Comparison of ENCODE assay signal across 24 cellular contexts in the genomic region with DNA sequence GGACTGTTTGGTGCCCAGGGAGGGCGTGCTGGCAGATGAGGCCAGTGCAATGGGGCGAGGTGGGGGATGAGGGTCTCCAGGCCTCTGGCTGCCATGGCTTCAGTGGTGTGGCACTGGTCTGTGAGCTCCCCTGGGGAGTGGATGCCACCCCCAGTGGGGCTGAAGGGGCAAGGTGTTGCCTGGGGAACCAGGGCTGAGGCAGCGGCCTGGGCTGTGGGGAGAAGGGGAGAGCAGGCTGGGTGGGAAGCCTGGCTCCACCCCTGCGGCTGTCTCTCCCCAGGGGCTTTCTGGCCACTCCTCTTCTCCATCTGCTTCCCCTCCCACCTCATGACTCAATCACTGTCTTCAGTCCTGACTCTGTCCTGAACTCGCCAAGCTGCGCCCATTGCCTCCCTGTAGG.
A peak's percentile ranks its signal among the peaks of the same experiment; 100 is the strongest.
DNase-seq lines count a peak whose midpoint lies in the region; ATAC-seq and TF ChIP-seq lines count a peak whose summit lies in the region.
"Had no signal": no experiment of that assay in that cellular context is flagged by ENCODE, and none has a peak within 500 bp of the region (broad histone marks: within the 10 kb centered on the region; RNA-seq: fewer than 3 reads in every experiment).

No MANE protein-coding gene starts in this region.

- peaks cover 24% of the 10 kb centered on the region for H3K4me1 Mint-ChIP-seq in endothelial cell (ENCODE audit: unreplicated experiment)
- H3K4me1 Mint-ChIP-seq: central memory CD8-positive, alpha-beta T cell; stimulated activated effector memory CD8-positive, alpha-beta T cell treated with anti-CD3 and anti-CD28 coated beads, Interleukin-12 subunit alpha, Interleukin-12 subunit beta, amount 100 ng/mL, for 72 hours had no signal

- peaks cover 25% of the 10 kb centered on the region for H3K4me1 ChIP-seq in mesendoderm (ENCODE audit: control insufficient read depth, low read depth, low read length)
- H3K4me1 ChIP-seq in upper lobe of right lung: no peaks in the 10 kb centered on the region
- H3K4me1 ChIP-seq: gastroesophageal sphincter had no signal

- peak overlapping the region; percentile 12 for H2BK5ac ChIP-seq in mesendoderm (ENCODE audit: low read length)

- no peak overlapping the region for H3K4me3 Mint-ChIP-seq in endothelial cell (ENCODE audit: unreplicated experiment)
- H3K4me3 Mint-ChIP-seq: central memory CD8-positive, alpha-beta T cell; stimulated activated effector memory CD8-positive, alpha-beta T cell treated with anti-CD3 and anti-CD28 coated beads, Interleukin-12 subunit alpha, Interleukin-12 subunit beta, amount 100 ng/mL, for 72 hours; T-cell had no signal

- no peak overlapping the region for H3K4me2 ChIP-seq in mesendoderm (ENCODE audit: low read length)

- ATAC-seq in upper lobe of right lung: no peak
- ATAC-seq: gastroesophageal sphincter; stimulated activated effector memory CD8-positive, alpha-beta T cell treated with anti-CD3 and anti-CD28 coated beads, Interleukin-12 subunit alpha, Interleukin-12 subunit beta, amount 100 ng/mL, for 72 hours had no signal

- no CpG with 5 or more reads among the region's 6 CpGs for WGBS in mesendoderm (ENCODE audit: extremely low coverage, insufficient coverage, low lambda C conversion rate)

- H3K23ac ChIP-seq in mesendoderm (ENCODE audit: low read length): no peak overlapping the region

- intact Hi-C loops in upper lobe of right lung (cut with DNase I): no loop called here

- H3K27ac Mint-ChIP-seq in endothelial cell (ENCODE audit: unreplicated experiment): no peak overlapping the region
- H3K27ac Mint-ChIP-seq: stimulated activated effector memory CD8-positive, alpha-beta T cell treated with anti-CD3 and anti-CD28 coated beads, Interleukin-12 subunit alpha, Interleukin-12 subunit beta, amount 100 ng/mL, for 72 hours; T-cell had no signal

- no peak overlapping the region for H3K9ac ChIP-seq in mesendoderm (ENCODE audit: low read length)

- no peak overlapping the region for H2BK15ac ChIP-seq in mesendoderm (replicated peaks; ENCODE audit: low read depth)

- H3K79me2 ChIP-seq in mesendoderm (ENCODE audit: control insufficient read depth, insufficient read depth, low read length): no peaks in the 10 kb centered on the region

- H2AK5ac ChIP-seq in mesendoderm (ENCODE audit: low read length): peak overlapping the region; percentile 78

- H2BK120ac ChIP-seq in mesendoderm (ENCODE audit: low read depth, low read length): no peak overlapping the region

- H3K36me3 ChIP-seq in mesendoderm (ENCODE audit: control insufficient read depth, insufficient read depth, low read length) (no peaks in the 10 kb centered on the region), upper lobe of right lung (no peaks in the 10 kb centered on the region)
- H3K36me3 ChIP-seq: gastroesophageal sphincter, neutrophil had no signal

- TF ChIP-seq CTCF in upper lobe of right lung (IDR thresholded peaks at IDR 0.05) (no peak), endothelial cell (IDR thresholded peaks at IDR 0.05; ENCODE audit: unreplicated experiment) (no peak)

- H4K8ac ChIP-seq in mesendoderm (ENCODE audit: low read depth, low read length): no peak overlapping the region

- no peak overlapping the region for H3K18ac ChIP-seq in mesendoderm (ENCODE audit: low read length)

- no peak overlapping the region for H3K27ac ChIP-seq in mesendoderm (ENCODE audit: low read depth, low read length)
- H3K27ac ChIP-seq in upper lobe of right lung: no peak overlapping the region
- H3K27ac ChIP-seq: gastroesophageal sphincter, neutrophil had no signal

- DNase-seq in NCI-H1694 (lab: John Stamatoyannopoulos, UW) (peak; percentile 30), NCI-H1694 treated with DMSO at 0.1 percent for 48 hours (lab: John Stamatoyannopoulos, UW) (no peak), NCI-H82 (lab: John Stamatoyannopoulos, UW) (peak; percentile 96), mesendoderm (no peak), upper lobe of right lung (peak; percentile 58), endothelial cell (ENCODE audit: low spot score) (no peak), AG08395 (ENCODE audit: low spot score) (no peak)
- no peak for DNase-seq in activated CD8-positive, alpha-beta memory T cell treated with anti-CD3 and anti-CD28 coated beads for 24 hours
- DNase-seq: 8988T; activated CD4-positive, alpha-beta T cell treated with anti-CD3 and anti-CD28 coated beads, Interleukin-2, amount 50 U/mL, for 48 hours; activated naive CD4-positive, alpha-beta T cell treated with Interleukin-2 at 50 U/mL for 16 hours; C1 segment of cervical spinal cord; erythroblast; HCEC 1CT; MM.1S; NCI-H1930; NCI-H446 treated with DMSO at 0.1 percent for 48 hours; OCI-M1; SHP77 treated with DMSO at 0.1 percent for 48 hours; T-cell had no signal

- no peaks in the 10 kb centered on the region for H3K79me1 ChIP-seq in mesendoderm (ENCODE audit: low read length)

- H3K27me3 Mint-ChIP-seq in endothelial cell (ENCODE audit: unreplicated experiment): peaks cover 11% of the 10 kb centered on the region
- H3K27me3 Mint-ChIP-seq: central memory CD8-positive, alpha-beta T cell had no signal

- H3K27me3 ChIP-seq in mesendoderm (ENCODE audit: insufficient read depth, low read length, poor library complexity) (no peaks in the 10 kb centered on the region), upper lobe of right lung (no peaks in the 10 kb centered on the region)
- H3K27me3 ChIP-seq: gastroesophageal sphincter, neutrophil had no signal

- peak overlapping the region; percentile 2 for H3K56ac ChIP-seq in mesendoderm (ENCODE audit: low read length)

- H3K4me3 ChIP-seq in mesendoderm (ENCODE audit: low read length): no peak overlapping the region
- H3K4me3 ChIP-seq in upper lobe of right lung: no peak overlapping the region
- H3K4me3 ChIP-seq: gastroesophageal sphincter had no signal

- no peaks in the 10 kb centered on the region for H3K9me3 Mint-ChIP-seq in endothelial cell (ENCODE audit: unreplicated experiment)
- H3K9me3 Mint-ChIP-seq: central memory CD8-positive, alpha-beta T cell; stimulated activated effector memory CD8-positive, alpha-beta T cell treated with anti-CD3 and anti-CD28 coated beads, Interleukin-12 subunit alpha, Interleukin-12 subunit beta, amount 100 ng/mL, for 72 hours; T-cell had no signal

- H4K5ac ChIP-seq in mesendoderm (ENCODE audit: low read length): no peak overlapping the region

- H3K36me3 Mint-ChIP-seq in endothelial cell (ENCODE audit: low read depth, unreplicated experiment): peaks cover 4% of the 10 kb centered on the region
- H3K36me3 Mint-ChIP-seq: stimulated activated effector memory CD8-positive, alpha-beta T cell treated with anti-CD3 and anti-CD28 coated beads, Interleukin-12 subunit alpha, Interleukin-12 subunit beta, amount 100 ng/mL, for 72 hours; T-cell had no signal

- H3K9me3 ChIP-seq in upper lobe of right lung: no peaks in the 10 kb centered on the region
- H3K9me3 ChIP-seq: neutrophil had no signal

- H3K4ac ChIP-seq in mesendoderm (ENCODE audit: low read depth, low read length): no peak overlapping the region

Comparison
In these comparisons a context has a peak if more than half of its experiments do, and no peak if none do; other contexts are left out.
1. DNase-seq: peak in NCI-H1694 (single experiment), NCI-H82 (single experiment) and upper lobe of right lung (single experiment); none in NCI-H1694 treated with DMSO at 0.1 percent for 48 hours (single experiment), mesendoderm (single experiment), endothelial cell (single experiment), activated CD8-positive, alpha-beta memory T cell treated with anti-CD3 and anti-CD28 coated beads for 24 hours (single experiment) and AG08395 (single experiment).